In the genomic region with DNA sequence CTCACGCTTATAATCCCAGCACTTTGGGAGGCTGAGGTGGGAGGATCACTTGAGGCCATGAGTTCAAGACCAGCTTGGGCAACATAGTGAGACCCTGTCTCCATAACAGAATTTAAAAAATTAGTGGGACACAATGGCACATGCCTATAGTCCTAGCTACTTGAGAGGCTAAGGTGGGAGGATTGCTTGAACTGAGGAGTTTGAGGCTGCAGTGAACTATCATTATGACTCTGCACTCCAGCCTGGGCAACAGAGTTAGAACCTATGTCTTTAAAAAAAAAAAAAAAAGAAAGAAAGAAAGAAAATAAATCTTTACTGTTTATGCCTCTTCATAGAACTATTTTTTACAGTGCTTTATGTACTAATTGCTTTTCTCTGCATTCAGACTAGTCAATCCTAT, we compare ENCODE assay signal across 18 cellular contexts.
DNase-seq lines count a peak whose midpoint lies in the region; ATAC-seq and TF ChIP-seq lines count a peak whose summit lies in the region.
"Had no signal": no experiment of that assay in that cellular context is flagged by ENCODE, and none has a peak within 500 bp of the region (broad histone marks: within the 10 kb centered on the region; RNA-seq: fewer than 3 reads in every experiment).

No MANE protein-coding gene starts in this region.

- intact Hi-C loops in activated CD4-positive, alpha-beta T cell treated with anti-CD3 and anti-CD28 coated beads, Interleukin-2, amount 10 ng/mL, durations not matched to agents 24 days and 14 days (cut with micrococcal nuclease) = no loop called here
- intact Hi-C loops in activated T-helper 1 cell treated with anti-CD3 and anti-CD28 coated beads, Interleukin-12 subunit alpha, Interleukin-12 subunit beta, Interleukin-2, Interleukin-4 antibody, amounts not matched to agents 30 ng/mL and 10 ng/mL and 1 ng/mL, durations not matched to agents 14 hours and 24 hours and 36 hours (cut with micrococcal nuclease) = loop anchor here (10.0 kb wide), 2 partner anchors 1552 to 1858 kb away; a partner anchor contains a TSS

- DNase-seq in activated CD4-positive, alpha-beta T cell treated with anti-CD3 and anti-CD28 coated beads, Interleukin-2, amount 10 ng/mL, durations not matched to agents 24 days and 14 days = no peak
- DNase-seq in activated CD4-positive, alpha-beta T cell treated with anti-CD3 and anti-CD28 coated beads for 1 hour = no peak
- DNase-seq in activated naive CD8-positive, alpha-beta T cell treated with anti-CD3 and anti-CD28 coated beads, Interleukin-2, amount 10 ng/mL, durations not matched to agents 7 days and 5 days = no peak
- DNase-seq in activated naive CD8-positive, alpha-beta T cell treated with anti-CD3 and anti-CD28 coated beads for 36 hours = no peak
- DNase-seq in activated T-helper 1 cell treated with anti-CD3 and anti-CD28 coated beads, Interleukin-12 subunit alpha, Interleukin-12 subunit beta, Interleukin-2, Interleukin-4 antibody, amounts not matched to agents 30 ng/mL and 10 ng/mL and 1 ng/mL, durations not matched to agents 14 hours and 24 hours and 36 hours (ENCODE audit: low spot score) = no peak
- DNase-seq in H7 = no peak
- DNase-seq in omental fat pad (ENCODE audit: low spot score) = no peak
- DNase-seq: Calu3, DMS79 treated with DMSO at 0.1 percent for 48 hours, NCI-H1048, NCI-H1417, NCI-H1694 treated with DMSO at 0.1 percent for 48 hours, NCI-H2081, NCI-H2227 treated with DMSO at 0.1 percent for 48 hours, NCI-H526 treated with DMSO at 0.1 percent for 48 hours, SHP77 treated with DMSO at 0.1 percent for 48 hours had no signal

- no peaks in the 10 kb centered on the region for H3K9me3 Mint-ChIP-seq in activated CD4-positive, alpha-beta T cell treated with anti-CD3 and anti-CD28 coated beads, Interleukin-2, amount 10 ng/mL, durations not matched to agents 24 days and 14 days
- peaks cover 5% of the 10 kb centered on the region for H3K9me3 Mint-ChIP-seq in activated naive CD8-positive, alpha-beta T cell treated with anti-CD3 and anti-CD28 coated beads, Interleukin-2, amount 10 ng/mL, durations not matched to agents 7 days and 5 days
- peaks cover 3% of the 10 kb centered on the region for H3K9me3 Mint-ChIP-seq in activated naive CD8-positive, alpha-beta T cell treated with anti-CD3 and anti-CD28 coated beads for 36 hours
- H3K9me3 Mint-ChIP-seq in activated T-helper 1 cell treated with anti-CD3 and anti-CD28 coated beads, Interleukin-12 subunit alpha, Interleukin-12 subunit beta, Interleukin-2, Interleukin-4 antibody, amounts not matched to agents 30 ng/mL and 10 ng/mL and 1 ng/mL, durations not matched to agents 14 hours and 24 hours and 36 hours = peaks cover 4% of the 10 kb centered on the region

- peaks cover 68% of the 10 kb centered on the region for H3K4me1 Mint-ChIP-seq in activated CD4-positive, alpha-beta T cell treated with anti-CD3 and anti-CD28 coated beads, Interleukin-2, amount 10 ng/mL, durations not matched to agents 24 days and 14 days
- peaks cover 47% of the 10 kb centered on the region for H3K4me1 Mint-ChIP-seq in activated naive CD8-positive, alpha-beta T cell treated with anti-CD3 and anti-CD28 coated beads, Interleukin-2, amount 10 ng/mL, durations not matched to agents 7 days and 5 days
- peaks cover 44% of the 10 kb centered on the region for H3K4me1 Mint-ChIP-seq in activated naive CD8-positive, alpha-beta T cell treated with anti-CD3 and anti-CD28 coated beads for 36 hours
- peaks cover 82% of the 10 kb centered on the region for H3K4me1 Mint-ChIP-seq in activated T-helper 1 cell treated with anti-CD3 and anti-CD28 coated beads, Interleukin-12 subunit alpha, Interleukin-12 subunit beta, Interleukin-2, Interleukin-4 antibody, amounts not matched to agents 30 ng/mL and 10 ng/mL and 1 ng/mL, durations not matched to agents 14 hours and 24 hours and 36 hours (ENCODE audit: low read depth)
- H3K4me1 Mint-ChIP-seq: B cell had no signal

- no peaks in the 10 kb centered on the region for H3K27me3 ChIP-seq in H7 (ENCODE audit: control insufficient read depth, insufficient read depth, low read length)

- no peaks in the 10 kb centered on the region for H3K36me3 ChIP-seq in H7 (replicated peaks; ENCODE audit: control insufficient read depth, insufficient read depth, low read length)

- no peaks in the 10 kb centered on the region for H3K27me3 Mint-ChIP-seq in activated CD4-positive, alpha-beta T cell treated with anti-CD3 and anti-CD28 coated beads, Interleukin-2, amount 10 ng/mL, durations not matched to agents 24 days and 14 days
- H3K27me3 Mint-ChIP-seq in activated naive CD8-positive, alpha-beta T cell treated with anti-CD3 and anti-CD28 coated beads, Interleukin-2, amount 10 ng/mL, durations not matched to agents 7 days and 5 days = no peaks in the 10 kb centered on the region
- no peaks in the 10 kb centered on the region for H3K27me3 Mint-ChIP-seq in activated naive CD8-positive, alpha-beta T cell treated with anti-CD3 and anti-CD28 coated beads for 36 hours
- H3K27me3 Mint-ChIP-seq in activated T-helper 1 cell treated with anti-CD3 and anti-CD28 coated beads, Interleukin-12 subunit alpha, Interleukin-12 subunit beta, Interleukin-2, Interleukin-4 antibody, amounts not matched to agents 30 ng/mL and 10 ng/mL and 1 ng/mL, durations not matched to agents 14 hours and 24 hours and 36 hours (ENCODE audit: insufficient read depth) = no peaks in the 10 kb centered on the region

- POLR2A ChIA-PET in activated naive CD8-positive, alpha-beta T cell treated with anti-CD3 and anti-CD28 coated beads, Interleukin-2, amount 10 ng/mL, durations not matched to agents 7 days and 5 days (lab: Charles Lee) = interaction anchor here (0.6 to 1.3 kb wide), 2 partner anchors 9 to 121 kb away, joined by 3 to 5 read pairs; no protein-coding TSS in a partner anchor

- no peak overlapping the region for H3K4me3 Mint-ChIP-seq in activated CD4-positive, alpha-beta T cell treated with anti-CD3 and anti-CD28 coated beads, Interleukin-2, amount 10 ng/mL, durations not matched to agents 24 days and 14 days
- no peak overlapping the region for H3K4me3 Mint-ChIP-seq in activated naive CD8-positive, alpha-beta T cell treated with anti-CD3 and anti-CD28 coated beads, Interleukin-2, amount 10 ng/mL, durations not matched to agents 7 days and 5 days
- H3K4me3 Mint-ChIP-seq in activated naive CD8-positive, alpha-beta T cell treated with anti-CD3 and anti-CD28 coated beads for 36 hours = no peak overlapping the region
- H3K4me3 Mint-ChIP-seq in activated T-helper 1 cell treated with anti-CD3 and anti-CD28 coated beads, Interleukin-12 subunit alpha, Interleukin-12 subunit beta, Interleukin-2, Interleukin-4 antibody, amounts not matched to agents 30 ng/mL and 10 ng/mL and 1 ng/mL, durations not matched to agents 14 hours and 24 hours and 36 hours = no peak overlapping the region
- H3K4me3 Mint-ChIP-seq: B cell had no signal

- no peak overlapping the region for H3K4me3 ChIP-seq in H7 (ENCODE audit: insufficient read depth, low read depth, low read length)

- H3K27ac Mint-ChIP-seq in activated CD4-positive, alpha-beta T cell treated with anti-CD3 and anti-CD28 coated beads, Interleukin-2, amount 10 ng/mL, durations not matched to agents 24 days and 14 days = peak overlapping the region; percentile 34
- peak overlapping the region; percentile 25 for H3K27ac Mint-ChIP-seq in activated naive CD8-positive, alpha-beta T cell treated with anti-CD3 and anti-CD28 coated beads, Interleukin-2, amount 10 ng/mL, durations not matched to agents 7 days and 5 days
- no peak overlapping the region for H3K27ac Mint-ChIP-seq in activated naive CD8-positive, alpha-beta T cell treated with anti-CD3 and anti-CD28 coated beads for 36 hours
- peak overlapping the region; percentile 85 for H3K27ac Mint-ChIP-seq in activated T-helper 1 cell treated with anti-CD3 and anti-CD28 coated beads, Interleukin-12 subunit alpha, Interleukin-12 subunit beta, Interleukin-2, Interleukin-4 antibody, amounts not matched to agents 30 ng/mL and 10 ng/mL and 1 ng/mL, durations not matched to agents 14 hours and 24 hours and 36 hours
- H3K27ac Mint-ChIP-seq: B cell had no signal

- H3K36me3 Mint-ChIP-seq in activated CD4-positive, alpha-beta T cell treated with anti-CD3 and anti-CD28 coated beads, Interleukin-2, amount 10 ng/mL, durations not matched to agents 24 days and 14 days (ENCODE audit: low read depth) = peaks cover 12% of the 10 kb centered on the region
- peaks cover 22% of the 10 kb centered on the region for H3K36me3 Mint-ChIP-seq in activated naive CD8-positive, alpha-beta T cell treated with anti-CD3 and anti-CD28 coated beads, Interleukin-2, amount 10 ng/mL, durations not matched to agents 7 days and 5 days
- H3K36me3 Mint-ChIP-seq in activated naive CD8-positive, alpha-beta T cell treated with anti-CD3 and anti-CD28 coated beads for 36 hours = peaks cover 9% of the 10 kb centered on the region
- H3K36me3 Mint-ChIP-seq in activated T-helper 1 cell treated with anti-CD3 and anti-CD28 coated beads, Interleukin-12 subunit alpha, Interleukin-12 subunit beta, Interleukin-2, Interleukin-4 antibody, amounts not matched to agents 30 ng/mL and 10 ng/mL and 1 ng/mL, durations not matched to agents 14 hours and 24 hours and 36 hours (ENCODE audit: low read depth) = peaks cover 10% of the 10 kb centered on the region

- no peak for TF ChIP-seq CTCF in omental fat pad (IDR thresholded peaks at IDR 0.05)

- no peak for ATAC-seq in activated naive CD8-positive, alpha-beta T cell treated with anti-CD3 and anti-CD28 coated beads, Interleukin-2, amount 10 ng/mL, durations not matched to agents 7 days and 5 days (ENCODE audit: low read depth)
- ATAC-seq in omental fat pad (ENCODE audit: low FRiP score) = no peak
- ATAC-seq: Panc1 had no signal
